1 cellular context compared by ENCODE assay signal in genomic region chr12:65248656-65249633, GRCh38.
TF ChIP-seq lines count a peak whose summit lies in the region.

No MANE protein-coding gene starts in this region.

TF ChIP-seq in GM12878, 131 proteins besides CTCF, POLR2A, EP300 and RAD21:
- TF ChIP-seq SRF (IDR thresholded peaks at IDR 0.05; ENCODE audit: low read depth in 2 of 2, low read length in 2 of 2) (no peak), JUNB (IDR thresholded peaks at IDR 0.05) (peak; percentile 31)
